1 cellular context compared by ENCODE assay signal in genomic region chr11:118082880-118083543, GRCh38.
TF ChIP-seq lines count a peak whose summit lies in the region.

No MANE protein-coding gene starts in this region.

TF ChIP-seq in WTC11, 78 proteins besides CTCF, POLR2A, EP300 and RAD21 (continued from another document):
- TF ChIP-seq CDX4 (CRISPR knock-in tag; IDR thresholded peaks at IDR 0.05; ENCODE audit: borderline replicate concordance) (no peak), RORB (CRISPR knock-in tag; IDR thresholded peaks at IDR 0.05) (no peak)
TF ChIP-seq in WTC11: peak in this region for 0.
